1 cellular context compared by ENCODE assay signal in the genomic region with DNA sequence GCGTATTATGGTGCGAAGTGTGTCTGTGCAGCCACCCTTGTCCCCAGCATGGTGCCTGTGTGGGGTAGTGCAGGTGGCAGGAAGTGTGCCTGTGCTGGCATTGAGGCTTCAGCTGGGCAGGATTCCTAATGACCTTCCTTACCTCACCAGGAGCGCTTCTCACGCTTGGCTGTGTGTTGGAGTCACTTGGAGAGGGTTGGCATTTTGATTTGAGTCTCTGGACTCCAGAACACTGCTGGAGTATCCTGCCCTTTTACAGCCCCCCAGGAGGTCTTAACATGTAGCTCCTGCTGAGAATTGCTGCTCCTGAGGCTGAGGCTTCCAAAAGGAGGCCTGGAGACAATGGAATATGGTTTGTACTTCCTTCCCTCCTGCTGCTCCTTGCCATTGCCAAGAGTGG.
TF ChIP-seq lines count a peak whose summit lies in the region.

No MANE protein-coding gene starts in this region.

TF ChIP-seq in HEK293, 187 proteins besides CTCF, POLR2A, EP300 and RAD21 (continued from another document):
- TF ChIP-seq, protein P1, sequence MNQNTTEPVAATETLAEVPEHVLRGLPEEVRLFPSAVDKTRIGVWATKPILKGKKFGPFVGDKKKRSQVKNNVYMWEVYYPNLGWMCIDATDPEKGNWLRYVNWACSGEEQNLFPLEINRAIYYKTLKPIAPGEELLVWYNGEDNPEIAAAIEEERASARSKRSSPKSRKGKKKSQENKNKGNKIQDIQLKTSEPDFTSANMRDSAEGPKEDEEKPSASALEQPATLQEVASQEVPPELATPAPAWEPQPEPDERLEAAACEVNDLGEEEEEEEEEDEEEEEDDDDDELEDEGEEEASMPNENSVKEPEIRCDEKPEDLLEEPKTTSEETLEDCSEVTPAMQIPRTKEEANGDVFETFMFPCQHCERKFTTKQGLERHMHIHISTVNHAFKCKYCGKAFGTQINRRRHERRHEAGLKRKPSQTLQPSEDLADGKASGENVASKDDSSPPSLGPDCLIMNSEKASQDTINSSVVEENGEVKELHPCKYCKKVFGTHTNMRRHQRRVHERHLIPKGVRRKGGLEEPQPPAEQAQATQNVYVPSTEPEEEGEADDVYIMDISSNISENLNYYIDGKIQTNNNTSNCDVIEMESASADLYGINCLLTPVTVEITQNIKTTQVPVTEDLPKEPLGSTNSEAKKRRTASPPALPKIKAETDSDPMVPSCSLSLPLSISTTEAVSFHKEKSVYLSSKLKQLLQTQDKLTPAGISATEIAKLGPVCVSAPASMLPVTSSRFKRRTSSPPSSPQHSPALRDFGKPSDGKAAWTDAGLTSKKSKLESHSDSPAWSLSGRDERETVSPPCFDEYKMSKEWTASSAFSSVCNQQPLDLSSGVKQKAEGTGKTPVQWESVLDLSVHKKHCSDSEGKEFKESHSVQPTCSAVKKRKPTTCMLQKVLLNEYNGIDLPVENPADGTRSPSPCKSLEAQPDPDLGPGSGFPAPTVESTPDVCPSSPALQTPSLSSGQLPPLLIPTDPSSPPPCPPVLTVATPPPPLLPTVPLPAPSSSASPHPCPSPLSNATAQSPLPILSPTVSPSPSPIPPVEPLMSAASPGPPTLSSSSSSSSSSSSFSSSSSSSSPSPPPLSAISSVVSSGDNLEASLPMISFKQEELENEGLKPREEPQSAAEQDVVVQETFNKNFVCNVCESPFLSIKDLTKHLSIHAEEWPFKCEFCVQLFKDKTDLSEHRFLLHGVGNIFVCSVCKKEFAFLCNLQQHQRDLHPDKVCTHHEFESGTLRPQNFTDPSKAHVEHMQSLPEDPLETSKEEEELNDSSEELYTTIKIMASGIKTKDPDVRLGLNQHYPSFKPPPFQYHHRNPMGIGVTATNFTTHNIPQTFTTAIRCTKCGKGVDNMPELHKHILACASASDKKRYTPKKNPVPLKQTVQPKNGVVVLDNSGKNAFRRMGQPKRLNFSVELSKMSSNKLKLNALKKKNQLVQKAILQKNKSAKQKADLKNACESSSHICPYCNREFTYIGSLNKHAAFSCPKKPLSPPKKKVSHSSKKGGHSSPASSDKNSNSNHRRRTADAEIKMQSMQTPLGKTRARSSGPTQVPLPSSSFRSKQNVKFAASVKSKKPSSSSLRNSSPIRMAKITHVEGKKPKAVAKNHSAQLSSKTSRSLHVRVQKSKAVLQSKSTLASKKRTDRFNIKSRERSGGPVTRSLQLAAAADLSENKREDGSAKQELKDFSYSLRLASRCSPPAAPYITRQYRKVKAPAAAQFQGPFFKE (tag by site-specific recombination; IDR thresholded peaks at IDR 0.05; ENCODE audit: borderline replicate concordance), result no peak
- no peak for TF ChIP-seq ZNF223 (tag by site-specific recombination; IDR thresholded peaks at IDR 0.05)
- TF ChIP-seq ZNF121 (tag by site-specific recombination; IDR thresholded peaks at IDR 0.05), result no peak
- 0 out of 2 replicates have a peak, but pooled peaks have one; percentile 37 for TF ChIP-seq GLIS2 (tag by site-specific recombination; IDR thresholded peaks at IDR 0.05)
- no peak for TF ChIP-seq ZBTB7A (tag by site-specific recombination; IDR thresholded peaks at IDR 0.05; ENCODE audit: low read depth)
- TF ChIP-seq, protein P2, sequence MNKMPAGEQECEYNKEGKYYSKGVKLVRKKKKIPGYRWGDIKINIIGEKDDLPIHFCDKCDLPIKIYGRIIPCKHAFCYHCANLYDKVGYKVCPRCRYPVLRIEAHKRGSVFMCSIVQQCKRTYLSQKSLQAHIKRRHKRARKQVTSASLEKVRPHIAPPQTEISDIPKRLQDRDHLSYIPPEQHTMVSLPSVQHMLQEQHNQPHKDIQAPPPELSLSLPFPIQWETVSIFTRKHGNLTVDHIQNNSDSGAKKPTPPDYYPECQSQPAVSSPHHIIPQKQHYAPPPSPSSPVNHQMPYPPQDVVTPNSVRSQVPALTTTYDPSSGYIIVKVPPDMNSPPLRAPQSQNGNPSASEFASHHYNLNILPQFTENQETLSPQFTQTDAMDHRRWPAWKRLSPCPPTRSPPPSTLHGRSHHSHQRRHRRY (tag by site-specific recombination; IDR thresholded peaks at IDR 0.05), result no peak
- no peak for TF ChIP-seq ZNF24 (tag by site-specific recombination; IDR thresholded peaks at IDR 0.05)
- TF ChIP-seq ZNF311 (tag by site-specific recombination; IDR thresholded peaks at IDR 0.05; ENCODE audit: borderline replicate concordance), result no peak
- TF ChIP-seq, protein P3, sequence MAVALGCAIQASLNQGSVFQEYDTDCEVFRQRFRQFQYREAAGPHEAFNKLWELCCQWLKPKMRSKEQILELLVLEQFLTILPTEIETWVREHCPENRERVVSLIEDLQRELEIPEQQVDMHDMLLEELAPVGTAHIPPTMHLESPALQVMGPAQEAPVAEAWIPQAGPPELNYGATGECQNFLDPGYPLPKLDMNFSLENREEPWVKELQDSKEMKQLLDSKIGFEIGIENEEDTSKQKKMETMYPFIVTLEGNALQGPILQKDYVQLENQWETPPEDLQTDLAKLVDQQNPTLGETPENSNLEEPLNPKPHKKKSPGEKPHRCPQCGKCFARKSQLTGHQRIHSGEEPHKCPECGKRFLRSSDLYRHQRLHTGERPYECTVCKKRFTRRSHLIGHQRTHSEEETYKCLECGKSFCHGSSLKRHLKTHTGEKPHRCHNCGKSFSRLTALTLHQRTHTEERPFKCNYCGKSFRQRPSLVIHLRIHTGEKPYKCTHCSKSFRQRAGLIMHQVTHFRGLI (tag by site-specific recombination; IDR thresholded peaks at IDR 0.05), result no peak
- TF ChIP-seq, protein P4, sequence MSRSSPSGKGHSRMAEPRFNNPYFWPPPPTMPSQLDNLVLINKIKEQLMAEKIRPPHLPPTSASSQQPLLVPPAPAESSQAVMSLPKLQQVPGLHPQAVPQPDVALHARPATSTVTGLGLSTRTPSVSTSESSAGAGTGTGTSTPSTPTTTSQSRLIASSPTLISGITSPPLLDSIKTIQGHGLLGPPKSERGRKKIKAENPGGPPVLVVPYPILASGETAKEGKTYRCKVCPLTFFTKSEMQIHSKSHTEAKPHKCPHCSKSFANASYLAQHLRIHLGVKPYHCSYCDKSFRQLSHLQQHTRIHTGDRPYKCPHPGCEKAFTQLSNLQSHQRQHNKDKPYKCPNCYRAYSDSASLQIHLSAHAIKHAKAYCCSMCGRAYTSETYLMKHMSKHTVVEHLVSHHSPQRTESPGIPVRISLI (tag by site-specific recombination; IDR thresholded peaks at IDR 0.05), result no peak
- peak; percentile 92 for TF ChIP-seq GLIS1 (tag by site-specific recombination; IDR thresholded peaks at IDR 0.05)
- TF ChIP-seq ZIC2 (tag by site-specific recombination; IDR thresholded peaks at IDR 0.05), result peak; percentile 97
- no peak for TF ChIP-seq ZNF2 (tag by site-specific recombination; IDR thresholded peaks at IDR 0.05)
- TF ChIP-seq HOXC10 (CRISPR knock-in tag; IDR thresholded peaks at IDR 0.05), result no peak
- TF ChIP-seq SP3 (tag by site-specific recombination; IDR thresholded peaks at IDR 0.05), result no peak
- no peak for TF ChIP-seq ZNF747 (tag by site-specific recombination; IDR thresholded peaks at IDR 0.05)
- no peak for TF ChIP-seq ZNF324 (tag by site-specific recombination; IDR thresholded peaks at IDR 0.05)
- TF ChIP-seq IKZF3 (tag by site-specific recombination; IDR thresholded peaks at IDR 0.05), result 0 out of 2 replicates have a peak, but pooled peaks have one; percentile 38
- no peak for TF ChIP-seq OVOL3 (tag by site-specific recombination; IDR thresholded peaks at IDR 0.05)
- no peak for TF ChIP-seq MYNN (tag by site-specific recombination; IDR thresholded peaks at IDR 0.05; ENCODE audit: borderline replicate concordance)
- no peak for TF ChIP-seq TRIM28 (IDR thresholded peaks at IDR 0.05; ENCODE audit: borderline replicate concordance, low read length)
- TF ChIP-seq ZNF529 (tag by site-specific recombination; IDR thresholded peaks at IDR 0.05; ENCODE audit: insufficient replicate concordance), result no peak
- TF ChIP-seq, protein P5, sequence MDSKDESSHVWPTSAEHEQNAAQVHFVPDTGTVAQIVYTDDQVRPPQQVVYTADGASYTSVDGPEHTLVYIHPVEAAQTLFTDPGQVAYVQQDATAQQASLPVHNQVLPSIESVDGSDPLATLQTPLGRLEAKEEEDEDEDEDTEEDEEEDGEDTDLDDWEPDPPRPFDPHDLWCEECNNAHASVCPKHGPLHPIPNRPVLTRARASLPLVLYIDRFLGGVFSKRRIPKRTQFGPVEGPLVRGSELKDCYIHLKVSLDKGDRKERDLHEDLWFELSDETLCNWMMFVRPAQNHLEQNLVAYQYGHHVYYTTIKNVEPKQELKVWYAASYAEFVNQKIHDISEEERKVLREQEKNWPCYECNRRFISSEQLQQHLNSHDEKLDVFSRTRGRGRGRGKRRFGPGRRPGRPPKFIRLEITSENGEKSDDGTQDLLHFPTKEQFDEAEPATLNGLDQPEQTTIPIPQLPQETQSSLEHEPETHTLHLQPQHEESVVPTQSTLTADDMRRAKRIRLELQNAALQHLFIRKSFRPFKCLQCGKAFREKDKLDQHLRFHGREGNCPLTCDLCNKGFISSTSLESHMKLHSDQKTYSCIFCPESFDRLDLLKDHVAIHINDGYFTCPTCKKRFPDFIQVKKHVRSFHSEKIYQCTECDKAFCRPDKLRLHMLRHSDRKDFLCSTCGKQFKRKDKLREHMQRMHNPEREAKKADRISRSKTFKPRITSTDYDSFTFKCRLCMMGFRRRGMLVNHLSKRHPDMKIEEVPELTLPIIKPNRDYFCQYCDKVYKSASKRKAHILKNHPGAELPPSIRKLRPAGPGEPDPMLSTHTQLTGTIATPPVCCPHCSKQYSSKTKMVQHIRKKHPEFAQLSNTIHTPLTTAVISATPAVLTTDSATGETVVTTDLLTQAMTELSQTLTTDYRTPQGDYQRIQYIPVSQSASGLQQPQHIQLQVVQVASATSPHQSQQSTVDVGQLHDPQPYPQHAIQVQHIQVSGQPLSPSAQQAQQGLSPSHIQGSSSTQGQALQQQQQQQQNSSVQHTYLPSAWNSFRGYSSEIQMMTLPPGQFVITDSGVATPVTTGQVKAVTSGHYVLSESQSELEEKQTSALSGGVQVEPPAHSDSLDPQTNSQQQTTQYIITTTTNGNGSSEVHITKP (tag by site-specific recombination; IDR thresholded peaks at IDR 0.05), result no peak
- TF ChIP-seq HOXD13 (CRISPR knock-in tag; IDR thresholded peaks at IDR 0.05; ENCODE audit: borderline replicate concordance), result no peak
- TF ChIP-seq, protein P6, sequence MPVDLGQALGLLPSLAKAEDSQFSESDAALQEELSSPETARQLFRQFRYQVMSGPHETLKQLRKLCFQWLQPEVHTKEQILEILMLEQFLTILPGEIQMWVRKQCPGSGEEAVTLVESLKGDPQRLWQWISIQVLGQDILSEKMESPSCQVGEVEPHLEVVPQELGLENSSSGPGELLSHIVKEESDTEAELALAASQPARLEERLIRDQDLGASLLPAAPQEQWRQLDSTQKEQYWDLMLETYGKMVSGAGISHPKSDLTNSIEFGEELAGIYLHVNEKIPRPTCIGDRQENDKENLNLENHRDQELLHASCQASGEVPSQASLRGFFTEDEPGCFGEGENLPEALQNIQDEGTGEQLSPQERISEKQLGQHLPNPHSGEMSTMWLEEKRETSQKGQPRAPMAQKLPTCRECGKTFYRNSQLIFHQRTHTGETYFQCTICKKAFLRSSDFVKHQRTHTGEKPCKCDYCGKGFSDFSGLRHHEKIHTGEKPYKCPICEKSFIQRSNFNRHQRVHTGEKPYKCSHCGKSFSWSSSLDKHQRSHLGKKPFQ (tag by site-specific recombination; IDR thresholded peaks at IDR 0.05), result no peak
- TF ChIP-seq, protein P7, sequence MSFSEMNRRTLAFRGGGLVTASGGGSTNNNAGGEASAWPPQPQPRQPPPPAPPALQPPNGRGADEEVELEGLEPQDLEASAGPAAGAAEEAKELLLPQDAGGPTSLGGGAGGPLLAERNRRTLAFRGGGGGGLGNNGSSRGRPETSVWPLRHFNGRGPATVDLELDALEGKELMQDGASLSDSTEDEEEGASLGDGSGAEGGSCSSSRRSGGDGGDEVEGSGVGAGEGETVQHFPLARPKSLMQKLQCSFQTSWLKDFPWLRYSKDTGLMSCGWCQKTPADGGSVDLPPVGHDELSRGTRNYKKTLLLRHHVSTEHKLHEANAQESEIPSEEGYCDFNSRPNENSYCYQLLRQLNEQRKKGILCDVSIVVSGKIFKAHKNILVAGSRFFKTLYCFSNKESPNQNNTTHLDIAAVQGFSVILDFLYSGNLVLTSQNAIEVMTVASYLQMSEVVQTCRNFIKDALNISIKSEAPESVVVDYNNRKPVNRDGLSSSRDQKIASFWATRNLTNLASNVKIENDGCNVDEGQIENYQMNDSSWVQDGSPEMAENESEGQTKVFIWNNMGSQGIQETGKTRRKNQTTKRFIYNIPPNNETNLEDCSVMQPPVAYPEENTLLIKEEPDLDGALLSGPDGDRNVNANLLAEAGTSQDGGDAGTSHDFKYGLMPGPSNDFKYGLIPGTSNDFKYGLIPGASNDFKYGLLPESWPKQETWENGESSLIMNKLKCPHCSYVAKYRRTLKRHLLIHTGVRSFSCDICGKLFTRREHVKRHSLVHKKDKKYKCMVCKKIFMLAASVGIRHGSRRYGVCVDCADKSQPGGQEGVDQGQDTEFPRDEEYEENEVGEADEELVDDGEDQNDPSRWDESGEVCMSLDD (tag by site-specific recombination; IDR thresholded peaks at IDR 0.05), result no peak
- TF ChIP-seq ZNF132 (tag by site-specific recombination; IDR thresholded peaks at IDR 0.05; ENCODE audit: borderline replicate concordance), result no peak
- TF ChIP-seq, protein P8, sequence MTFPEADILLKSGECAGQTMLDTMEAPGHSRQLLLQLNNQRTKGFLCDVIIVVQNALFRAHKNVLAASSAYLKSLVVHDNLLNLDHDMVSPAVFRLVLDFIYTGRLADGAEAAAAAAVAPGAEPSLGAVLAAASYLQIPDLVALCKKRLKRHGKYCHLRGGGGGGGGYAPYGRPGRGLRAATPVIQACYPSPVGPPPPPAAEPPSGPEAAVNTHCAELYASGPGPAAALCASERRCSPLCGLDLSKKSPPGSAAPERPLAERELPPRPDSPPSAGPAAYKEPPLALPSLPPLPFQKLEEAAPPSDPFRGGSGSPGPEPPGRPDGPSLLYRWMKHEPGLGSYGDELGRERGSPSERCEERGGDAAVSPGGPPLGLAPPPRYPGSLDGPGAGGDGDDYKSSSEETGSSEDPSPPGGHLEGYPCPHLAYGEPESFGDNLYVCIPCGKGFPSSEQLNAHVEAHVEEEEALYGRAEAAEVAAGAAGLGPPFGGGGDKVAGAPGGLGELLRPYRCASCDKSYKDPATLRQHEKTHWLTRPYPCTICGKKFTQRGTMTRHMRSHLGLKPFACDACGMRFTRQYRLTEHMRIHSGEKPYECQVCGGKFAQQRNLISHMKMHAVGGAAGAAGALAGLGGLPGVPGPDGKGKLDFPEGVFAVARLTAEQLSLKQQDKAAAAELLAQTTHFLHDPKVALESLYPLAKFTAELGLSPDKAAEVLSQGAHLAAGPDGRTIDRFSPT (tag by site-specific recombination; IDR thresholded peaks at IDR 0.05), result 0 out of 2 replicates have a peak, but pooled peaks have one; percentile 25
- peak; percentile 72; the same call in 1 of the 2 replicates for TF ChIP-seq ZNF423 (tag by site-specific recombination; IDR thresholded peaks at IDR 0.05)
- TF ChIP-seq ZNF48 (tag by site-specific recombination; IDR thresholded peaks at IDR 0.05), result no peak
- no peak for TF ChIP-seq ZNF548 (tag by site-specific recombination; IDR thresholded peaks at IDR 0.05)
- TF ChIP-seq KLF16 (tag by site-specific recombination; IDR thresholded peaks at IDR 0.05), result no peak
- no peak for TF ChIP-seq FEZF1 (tag by site-specific recombination; IDR thresholded peaks at IDR 0.05)
